11 cellular contexts compared by ENCODE assay signal in genomic region chr20:53748176-53748575, GRCh38.
A peak's percentile ranks its signal among the peaks of the same experiment; 100 is the strongest.
DNase-seq lines count a peak whose midpoint lies in the region; ATAC-seq and TF ChIP-seq lines count a peak whose summit lies in the region.
"Had no signal": no experiment of that assay in that cellular context is flagged by ENCODE, and none has a peak within 500 bp of the region (broad histone marks: within the 10 kb centered on the region; RNA-seq: fewer than 3 reads in every experiment).

No MANE protein-coding gene starts in this region.

- TF ChIP-seq POLR2A in sigmoid colon (IDR thresholded peaks at IDR 0.05) = peak in 1 of 2 donors; percentile 2

- H3K4me3 Mint-ChIP-seq in nephron progenitor cell = no peak overlapping the region
- H3K4me3 Mint-ChIP-seq: CD14-positive monocyte, mesothelial cell of epicardium had no signal

- 61 to 82% methylated on average over 2 of the region's 2 CpGs for WGBS in sigmoid colon, 2 donors

- H3K27me3 ChIP-seq in sigmoid colon = no peaks in the 10 kb centered on the region

- DNase-seq in Caki2 (ENCODE audit: low read depth) (peak; percentile 95), NCI-H226 (peak; percentile 36), epithelial cell of esophagus (ENCODE audit: low read depth) (peak; percentile 95), nephron progenitor cell (no peak), ecto neural progenitor cell (ENCODE audit: low spot score) (no peak), sigmoid colon (no peak)
- DNase-seq: NCI-H1048 had no signal

- no peak overlapping the region for H3K27ac ChIP-seq in sigmoid colon
- H3K27ac ChIP-seq: parathyroid adenoma had no signal

- peaks cover 47% of the 10 kb centered on the region for H3K4me1 Mint-ChIP-seq in nephron progenitor cell

- H3K4me1 ChIP-seq in sigmoid colon = peaks cover 0 to 16% (median 9%) of the 10 kb centered on the region in 4 donors

- H3K36me3 ChIP-seq in sigmoid colon = no peaks in the 10 kb centered on the region

- no peaks in the 10 kb centered on the region for H3K36me3 Mint-ChIP-seq in nephron progenitor cell (ENCODE audit: low read depth)
- H3K36me3 Mint-ChIP-seq: CD14-positive monocyte, mesothelial cell of epicardium had no signal

- intact Hi-C loops in sigmoid colon (cut with DNase I) = no loop called here

- H3K4me3 ChIP-seq in epithelial cell of esophagus (ENCODE audit: low read length) (no peak overlapping the region), sigmoid colon (no peak overlapping the region)

- TF ChIP-seq CTCF in epithelial cell of esophagus (IDR thresholded peaks at IDR 0.05; ENCODE audit: insufficient read depth, low read depth, low read length, missing control alignments) (no peak), nephron progenitor cell (IDR thresholded peaks at IDR 0.05) (no peak), sigmoid colon (IDR thresholded peaks at IDR 0.05) (no peak)

- in situ Hi-C loops in Caki2 (cut with HindIII; ENCODE audit: low pct_unique_long_range_greater_than_20kb, low sequenced_read_pairs) = no loop called here

- no peaks in the 10 kb centered on the region for H3K9me3 ChIP-seq in sigmoid colon

- no peak for TF ChIP-seq EP300 in sigmoid colon (IDR thresholded peaks at IDR 0.05)

- ATAC-seq in GM18867 (IDR thresholded peaks at IDR 0.05; ENCODE audit: unreplicated experiment) = no peak

- no peaks in the 10 kb centered on the region for H3K9me3 Mint-ChIP-seq in nephron progenitor cell
- H3K9me3 Mint-ChIP-seq: CD14-positive monocyte, mesothelial cell of epicardium had no signal

- H3K27ac Mint-ChIP-seq in nephron progenitor cell = peak overlapping the region; percentile 65

- no peaks in the 10 kb centered on the region for H3K27me3 Mint-ChIP-seq in nephron progenitor cell (ENCODE audit: low read depth, poor library complexity)

Comparison
In these comparisons a context has a peak if more than half of its experiments do, and no peak if none do; other contexts are left out.
1. DNase-seq: peak in Caki2 (single experiment), NCI-H226 (single experiment) and epithelial cell of esophagus (single experiment); none in nephron progenitor cell (single experiment), ecto neural progenitor cell (single experiment) and sigmoid colon (single experiment).